ENCODE assay signal across 9 cellular contexts in genomic region chr3:69541059-69541471, GRCh38.
DNase-seq lines count a peak whose midpoint lies in the region; ATAC-seq and TF ChIP-seq lines count a peak whose summit lies in the region.
"Had no signal": no experiment of that assay in that cellular context is flagged by ENCODE, and none has a peak within 500 bp of the region (broad histone marks: within the 10 kb centered on the region; RNA-seq: fewer than 3 reads in every experiment).

No MANE protein-coding gene starts in this region.

- DNase-seq in HuH-7.5 (ENCODE audit: low spot score) (peak; percentile 6), left kidney (ENCODE audit: low read depth, low spot score) (peak; percentile 74), suprapubic skin (ENCODE audit: low spot score in 2 of 2) (no peak), NCI-H774 (lab: John Stamatoyannopoulos, UW) (no peak), AG08396 (ENCODE audit: low spot score) (no peak)
- DNase-seq: KG1, naive B cell had no signal

- no peak for TF ChIP-seq CTCF in suprapubic skin (IDR thresholded peaks at IDR 0.05)

- H3K36me3 ChIP-seq in ectodermal cell (ENCODE audit: control insufficient read depth, insufficient read depth, low read length) (no peaks in the 10 kb centered on the region), suprapubic skin (no peaks in the 10 kb centered on the region)

- H3K27me3 ChIP-seq in ectodermal cell (ENCODE audit: control insufficient read depth, insufficient read depth, low read length, poor library complexity, severe bottlenecking), result peaks cover 41% of the 10 kb centered on the region
- peaks cover 18% of the 10 kb centered on the region for H3K27me3 ChIP-seq in suprapubic skin

- ATAC-seq in HG03469 (IDR thresholded peaks at IDR 0.05; ENCODE audit: unreplicated experiment), result no peak

- TF ChIP-seq EP300 in suprapubic skin (IDR thresholded peaks at IDR 0.05), result no peak

- H3K9me3 ChIP-seq in ectodermal cell (ENCODE audit: control insufficient read depth, low read length) (no peaks in the 10 kb centered on the region), suprapubic skin (no peaks in the 10 kb centered on the region)

- peaks cover 5% of the 10 kb centered on the region for H3K4me1 ChIP-seq in ectodermal cell (ENCODE audit: control insufficient read depth, insufficient read depth, low read length)
- H3K4me1 ChIP-seq in suprapubic skin, result peaks cover 36% of the 10 kb centered on the region

- H3K27ac ChIP-seq in ectodermal cell (ENCODE audit: insufficient read depth, low read depth, low read length, poor library complexity, severe bottlenecking), result peak overlapping the region; percentile 6
- H3K27ac ChIP-seq in suprapubic skin, result peak overlapping the region; percentile 81

- peak overlapping the region; percentile 63 for H3K4me3 ChIP-seq in ectodermal cell (ENCODE audit: insufficient read depth, low read depth, low read length)
- H3K4me3 ChIP-seq in suprapubic skin, result peak overlapping the region; percentile 75

- TF ChIP-seq POLR2A in suprapubic skin (IDR thresholded peaks at IDR 0.05), result no peak

- WGBS in ectodermal cell, 2 experiments, result 40 to 42% methylated on average over 19 of the region's 19 CpGs
- WGBS in suprapubic skin, result 18% methylated on average over 19 of the region's 19 CpGs

Comparison
In these comparisons a context has a peak if more than half of its experiments do, and no peak if none do; other contexts are left out.
1. DNase-seq: peak in HuH-7.5 (single experiment) and left kidney (single experiment); none in suprapubic skin (0 of 2), NCI-H774 (single experiment) and AG08396 (single experiment).